In the genomic region with DNA sequence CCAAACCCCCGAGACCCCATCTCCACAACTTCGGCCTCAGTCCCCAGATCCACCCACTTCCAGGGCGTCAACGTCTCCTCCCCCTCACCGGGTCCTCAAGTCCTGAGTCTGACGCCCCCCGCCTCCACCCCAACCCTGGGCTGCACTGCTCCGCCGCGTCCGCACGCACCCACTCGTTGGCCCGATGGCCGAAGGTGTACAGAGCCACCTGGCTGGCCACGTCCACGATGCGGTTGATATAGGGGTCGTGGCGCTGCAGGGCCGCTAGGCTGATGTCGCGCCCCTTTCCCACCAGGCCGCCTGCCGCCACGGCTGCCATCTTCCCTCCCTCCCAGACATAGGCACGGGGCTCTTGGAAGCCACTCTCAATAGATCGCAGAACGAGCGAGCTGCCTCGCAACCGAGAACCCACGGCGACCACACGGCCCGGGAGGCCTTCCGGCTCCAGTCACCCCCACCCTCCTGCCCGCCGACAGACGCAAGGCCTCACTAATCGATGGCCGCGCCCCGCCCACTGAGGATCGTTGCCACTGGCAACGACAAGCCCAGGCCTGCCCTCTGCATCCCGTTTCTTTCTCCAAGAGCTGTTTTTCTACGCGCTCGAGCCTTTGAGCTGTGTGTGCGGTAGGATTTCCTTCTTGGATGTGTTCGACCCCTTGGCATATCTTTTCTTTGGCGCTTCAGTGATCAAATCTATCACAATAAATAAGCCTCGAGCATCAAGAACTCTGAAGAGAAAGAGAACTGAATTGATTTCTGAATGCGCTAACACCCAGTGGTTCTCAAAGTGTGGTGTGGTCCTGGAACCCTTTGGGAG, we compare ENCODE assay signal across 8 cellular contexts. TPM values are rescaled to one million over a fixed set of nuclear protein-coding genes. Genes with fewer than 3 reads are reported as not detected.
DNase-seq lines count a peak whose midpoint lies in the region; ATAC-seq and TF ChIP-seq lines count a peak whose summit lies in the region.

A gene (minus strand): TSS at position 345 of the 817 bp plus-strand sequence. CDS start 26 bp downstream, at position 319.

- H3K36me3 Mint-ChIP-seq in CD8-positive, alpha-beta memory T cell, result peaks cover 0 to 13% (median 0%) of the 10 kb centered on the region in 3 donors

- DNase-seq in CD8-positive, alpha-beta memory T cell, result peak; percentile 89 to 96 (median 92)
- DNase-seq in HS-27A (ENCODE audit: low read depth) (peak; percentile 96), NK-92 (lab: John Stamatoyannopoulos, UW; ENCODE audit: unreplicated experiment) (peak; percentile 17), lung (ENCODE audit: low spot score) (peak; percentile 96)
- DNase-seq in activated CD8-positive, alpha-beta memory T cell treated with anti-CD3 and anti-CD28 coated beads for 24 hours, result peak; percentile 95
- DNase-seq in effector CD8-positive, alpha-beta T cell (lab: John Stamatoyannopoulos, UW), result peak; percentile 83
- DNase-seq in stimulated activated CD4-positive, alpha-beta T cell treated with anti-CD3 and anti-CD28 coated beads, TNF-alpha, amount 100 ng/mL, for 4 hours (ENCODE audit: low read depth in 3 of 3), result peak; percentile 86 to 88 (median 86)

- ATAC-seq in GM19463 (IDR thresholded peaks at IDR 0.05; ENCODE audit: unreplicated experiment) (peak; percentile 95), lung (ENCODE audit: insufficient read depth, low FRiP score) (peak; percentile 97)

- H3K4me3 Mint-ChIP-seq in CD8-positive, alpha-beta memory T cell, result peak within 1 kb of the TSS; percentile 93 to 100 (median 98)

- peaks cover 0 to 1% of the 10 kb centered on the region in 2 donors for H3K27me3 Mint-ChIP-seq in CD8-positive, alpha-beta memory T cell

- no peaks in the 10 kb centered on the region for H3K9me3 ChIP-seq in CD8-positive, alpha-beta memory T cell (ENCODE audit: low read length)
- H3K9me3 ChIP-seq in lung (ENCODE audit: control insufficient read depth in 2 of 2, insufficient read depth in 1 of 2, low read length in 1 of 2), result no peaks in the 10 kb centered on the region

- no peaks in the 10 kb centered on the region for H3K36me3 ChIP-seq in CD8-positive, alpha-beta memory T cell (ENCODE audit: insufficient read depth, low read length)
- H3K36me3 ChIP-seq in lung (ENCODE audit: control insufficient read depth in 2 of 2, insufficient read depth in 2 of 2, low read length in 2 of 2), result no peaks in the 10 kb centered on the region

- H3K27ac ChIP-seq in CD8-positive, alpha-beta memory T cell (ENCODE audit: low read depth, low read length), result peak within 1 kb of the TSS; percentile 84
- peak within 1 kb of the TSS; percentile 75 to 99 for H3K27ac ChIP-seq in lung (ENCODE audit: low read depth in 1 of 2, low read length in 1 of 2)

- CTCF ChIA-PET in CD8-positive, alpha-beta memory T cell (lab: Charles Lee), result interaction anchor here (0.9 to 3.2 kb wide), 2 partner anchors 10 to 30 kb away, joined by 3 to 10 read pairs; no protein-coding TSS in a partner anchor

- H3K9me3 Mint-ChIP-seq in CD8-positive, alpha-beta memory T cell, result no peaks in the 10 kb centered on the region

- H3K4me1 Mint-ChIP-seq in CD8-positive, alpha-beta memory T cell, result peaks cover 35 to 47% (median 44%) of the 10 kb centered on the region in 3 donors

- no peaks in the 10 kb centered on the region for H3K27me3 ChIP-seq in CD8-positive, alpha-beta memory T cell (ENCODE audit: insufficient read depth, low read length, poor library complexity, severe bottlenecking)
- no peaks in the 10 kb centered on the region for H3K27me3 ChIP-seq in lung (ENCODE audit: control insufficient read depth, insufficient read depth)

- WGBS in lung, 2 donors, result 4% methylated on average over 54 to 55 of the region's 55 CpGs

- no peak for TF ChIP-seq CTCF in lung (IDR thresholded peaks at IDR 0.05; ENCODE audit: control extremely low read depth, extremely low read depth)

- peak within 1 kb of the TSS; percentile 90 for H3K4me3 ChIP-seq in CD8-positive, alpha-beta memory T cell (ENCODE audit: low read length)
- peak within 1 kb of the TSS; percentile 100 for H3K4me3 ChIP-seq in lung

- peaks cover 20% of the 10 kb centered on the region for H3K4me1 ChIP-seq in CD8-positive, alpha-beta memory T cell (ENCODE audit: insufficient read depth, low read length)
- no peaks in the 10 kb centered on the region for H3K4me1 ChIP-seq in lung (ENCODE audit: control insufficient read depth in 2 of 2, insufficient read depth in 2 of 2, low read length in 2 of 2)

- H3K27ac Mint-ChIP-seq in CD8-positive, alpha-beta memory T cell, result peak within 1 kb of the TSS; percentile 87 to 100 (median 98)

- POLR2A ChIA-PET in CD8-positive, alpha-beta memory T cell (lab: Charles Lee), result interaction anchor here (2.7 kb wide), 1 partner anchor 10 kb away, joined by 11 read pairs; no protein-coding TSS in a partner anchor

RNA-seq across cellular contexts. Expression of the gene that starts here (rescaled TPM):
- total RNA-seq in CD8-positive, alpha-beta memory T cell, result 10 to 100 TPM; 13.9 to 16.7 TPM
- 26.0 TPM for polyA plus RNA-seq in CD8-positive, alpha-beta memory T cell
- 10 to 100 TPM; 11.0 to 13.2 TPM for total RNA-seq in lung
- polyA plus RNA-seq in lung, result 1 to 10 TPM; 4.2 to 6.4 TPM

Comparison
In these comparisons a context has a peak if more than half of its experiments do, and no peak if none do; other contexts are left out.
1. Peak in every context shown above with its lines: DNase-seq, ATAC-seq, H3K4me3 ChIP-seq and H3K27ac ChIP-seq.
2. DNase-seq: peak in every context shown above with its lines; median percentile 96 in HS-27A; 96 in lung; 95 in activated CD8-positive, alpha-beta memory T cell treated with anti-CD3 and anti-CD28 coated beads for 24 hours; 92 in CD8-positive, alpha-beta memory T cell; 86 in stimulated activated CD4-positive, alpha-beta T cell treated with anti-CD3 and anti-CD28 coated beads, TNF-alpha, amount 100 ng/mL, for 4 hours; 83 in effector CD8-positive, alpha-beta T cell; 17 in NK-92.